Comparison of ENCODE assay signal across 17 cellular contexts in the genomic region with DNA sequence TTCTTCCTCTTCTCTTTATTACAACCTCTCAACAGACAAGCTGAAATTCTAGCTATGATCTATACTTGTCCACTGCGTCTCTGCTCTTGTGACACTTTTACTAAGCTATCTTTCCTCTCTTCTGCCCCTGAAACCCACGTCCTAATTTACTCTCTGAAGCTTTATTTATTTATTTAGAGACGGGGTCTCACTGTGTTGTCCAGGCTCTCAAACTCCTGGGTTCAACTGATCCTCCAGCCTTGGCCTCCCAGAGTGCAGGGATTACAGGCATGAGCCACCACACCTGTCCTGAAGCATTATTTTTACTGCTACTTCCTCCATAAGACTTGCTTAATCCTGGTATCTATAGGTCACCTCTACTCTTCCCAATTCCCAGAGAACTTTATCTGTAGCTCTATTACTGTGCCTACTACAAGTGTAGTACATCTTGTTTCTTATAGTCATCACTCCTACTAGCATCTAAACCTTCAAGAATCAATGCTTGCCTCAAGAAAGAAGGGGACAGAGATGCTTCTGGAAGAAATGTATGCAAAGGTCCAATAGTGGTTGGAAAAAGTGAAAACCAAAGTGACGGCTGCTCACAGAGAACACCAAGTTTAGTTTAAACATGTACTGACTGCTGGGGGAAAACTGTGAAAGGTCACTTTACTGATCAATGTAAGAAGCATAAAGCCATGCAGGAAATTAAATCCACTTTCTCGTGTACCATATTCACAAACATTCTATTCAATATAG.
"Had no signal": no experiment of that assay in that cellular context is flagged by ENCODE, and none has a peak within 500 bp of the region (broad histone marks: within the 10 kb centered on the region; RNA-seq: fewer than 3 reads in every experiment).

No MANE protein-coding gene starts in this region.

- H3K27ac ChIP-seq: foreskin keratinocyte, pancreas had no signal

- H3K9me3 ChIP-seq: pancreas had no signal

- H3K27me3 ChIP-seq: foreskin keratinocyte, pancreas had no signal

- H3K36me3 ChIP-seq: pancreas had no signal

- H3K27ac Mint-ChIP-seq: activated CD4-positive, alpha-beta T cell treated with anti-CD3 and anti-CD28 coated beads, Interleukin-2, amount 10 ng/mL, durations not matched to agents 7 days and 5 days; type B pancreatic cell had no signal

- H3K4me1 ChIP-seq: foreskin keratinocyte had no signal

- FAIRE-seq: pancreas had no signal

- H3K4me3 ChIP-seq: pancreas had no signal

- ATAC-seq: foreskin keratinocyte, left ventricle myocardium superior, pancreas had no signal

- H3K27me3 Mint-ChIP-seq: activated CD4-positive, alpha-beta T cell treated with anti-CD3 and anti-CD28 coated beads, Interleukin-2, amount 10 ng/mL, durations not matched to agents 7 days and 5 days; central memory CD8-positive, alpha-beta T cell; type B pancreatic cell had no signal

- DNase-seq: activated CD4-positive, alpha-beta T cell treated with anti-CD3 and anti-CD28 coated beads, Interleukin-2, amount 10 ng/mL, durations not matched to agents 7 days and 5 days; activated naive CD4-positive, alpha-beta T cell treated with anti-CD3 and anti-CD28 coated beads, Interleukin-2, amount 50 U/mL, for 16 hours; activated T-cell treated with anti-CD3 and anti-CD28 coated beads for 4 hours; amniotic stem cell; cortex of kidney; effector CD8-positive, alpha-beta T cell; foreskin keratinocyte; glutamatergic neuron; left ventricle myocardium superior; mesenchymal stem cell; pancreas; stimulated activated CD4-positive, alpha-beta T cell treated with anti-CD3 and anti-CD28 coated beads, Interleukin-12 subunit alpha, Interleukin-12 subunit beta, amount 100 ng/mL, for 4 hours; stimulated activated CD4-positive, alpha-beta T cell treated with anti-CD3 and anti-CD28 coated beads, Interleukin-2, amount 100 ng/mL, for 24 hours; stimulated activated naive CD4-positive, alpha-beta T cell had no signal

- H3K4me3 Mint-ChIP-seq: activated CD4-positive, alpha-beta T cell treated with anti-CD3 and anti-CD28 coated beads, Interleukin-2, amount 10 ng/mL, durations not matched to agents 7 days and 5 days; central memory CD8-positive, alpha-beta T cell; neural crest cell; type B pancreatic cell had no signal

- H3K36me3 Mint-ChIP-seq: type B pancreatic cell had no signal

- H3K9me3 Mint-ChIP-seq: activated CD4-positive, alpha-beta T cell treated with anti-CD3 and anti-CD28 coated beads, Interleukin-2, amount 10 ng/mL, durations not matched to agents 7 days and 5 days; central memory CD8-positive, alpha-beta T cell; neural crest cell; type B pancreatic cell had no signal
